1 cellular context compared by ENCODE assay signal in genomic region chr5:177454397-177455035, GRCh38.
A peak's percentile ranks its signal among the peaks of the same experiment; 100 is the strongest.
TF ChIP-seq lines count a peak whose summit lies in the region.

No MANE protein-coding gene starts in this region.

TF ChIP-seq in HepG2, 621 proteins besides CTCF, POLR2A, EP300 and RAD21 (continued from another document and continues in another):
- TF ChIP-seq ZNF512B (CRISPR knock-in tag; IDR thresholded peaks at IDR 0.05; ENCODE audit: borderline replicate concordance) (no peak), ZNF768 (CRISPR knock-in tag; IDR thresholded peaks at IDR 0.05) (0 out of 2 replicates have a peak, but pooled peaks have one; percentile 8), CBX1 (IDR thresholded peaks at IDR 0.05; ENCODE audit: low read depth) (no peak), RXRB (CRISPR knock-in tag; IDR thresholded peaks at IDR 0.05; ENCODE audit: borderline replicate concordance) (peak; percentile 57; the same call in 1 of the 2 replicates), ASH2L (IDR thresholded peaks at IDR 0.05; ENCODE audit: insufficient read length, low read depth, low read length) (peak; percentile 11), AGO2 (optimal IDR thresholded peaks at IDR 0.05; ENCODE audit: low read depth, low read length) (peak; percentile 10), CREM (IDR thresholded peaks at IDR 0.05) (peak; percentile 81), CREM (CRISPR knock-in tag; IDR thresholded peaks at IDR 0.05) (peak; percentile 61; the same call in 1 of the 2 replicates), ZNF550 (CRISPR knock-in tag; IDR thresholded peaks at IDR 0.05; ENCODE audit: borderline replicate concordance) (no peak), ATF3 (CRISPR knock-in tag; IDR thresholded peaks at IDR 0.05) (peak; percentile 91), ARID2 (CRISPR knock-in tag; IDR thresholded peaks at IDR 0.05; ENCODE audit: borderline replicate concordance) (no peak), RBM39 (IDR thresholded peaks at IDR 0.05; ENCODE audit: low read depth, low read length, poor library complexity, severe bottlenecking) (peak; percentile 85), SMARCC2 (IDR thresholded peaks at IDR 0.05) (peak; percentile 98; the same call in 1 of the 2 replicates), ZNF563 (CRISPR knock-in tag; IDR thresholded peaks at IDR 0.05) (peak; percentile 19; the same call in 1 of the 2 replicates), ZNF234 (CRISPR knock-in tag; conservative IDR thresholded peaks at IDR 0.05) (0 out of 2 replicates have a peak, but pooled peaks have one; percentile 49), JUN (CRISPR knock-in tag; IDR thresholded peaks at IDR 0.05) (peak; percentile 56; the same call in 1 of the 2 replicates), HMGXB4 (CRISPR knock-in tag; IDR thresholded peaks at IDR 0.05; ENCODE audit: borderline replicate concordance in 1 of 2, low read depth in 1 of 2) (peak; percentile 72 to 89; a peak in 3 of 4 replicates), CREB3 (CRISPR knock-in tag; IDR thresholded peaks at IDR 0.05) (no peak), NFAT5 (CRISPR knock-in tag; IDR thresholded peaks at IDR 0.05) (no peak), ZNF501 (CRISPR knock-in tag; IDR thresholded peaks at IDR 0.05) (peak; percentile 81), ZNF124 (CRISPR knock-in tag; IDR thresholded peaks at IDR 0.05) (peak; percentile 67; the same call in 1 of the 2 replicates), SSRP1 (CRISPR knock-in tag; IDR thresholded peaks at IDR 0.05) (no peak), PRDM15 (CRISPR knock-in tag; IDR thresholded peaks at IDR 0.05) (peak; percentile 35; the same call in 1 of the 2 replicates), SP2 (CRISPR knock-in tag; IDR thresholded peaks at IDR 0.05) (peak; percentile 40; the same call in 1 of the 2 replicates), MTA3 (CRISPR knock-in tag; IDR thresholded peaks at IDR 0.05) (no peak), MNT (IDR thresholded peaks at IDR 0.05) (0 out of 2 replicates have a peak, but pooled peaks have one; percentile 3), TAF15 (IDR thresholded peaks at IDR 0.05; ENCODE audit: low read depth, low read length, poor library complexity, severe bottlenecking) (peak; percentile 62), SRY (CRISPR knock-in tag; IDR thresholded peaks at IDR 0.05) (peak; percentile 7; the same call in 1 of the 2 replicates), HNRNPK (IDR thresholded peaks at IDR 0.05; ENCODE audit: low read depth, low read length, poor library complexity, severe bottlenecking) (peak; percentile 57), FOSL2 (CRISPR knock-in tag; IDR thresholded peaks at IDR 0.05) (peak; percentile 61), ZNF629 (CRISPR knock-in tag; conservative IDR thresholded peaks at IDR 0.05) (peak; percentile 27; the same call in 1 of the 2 replicates), ZNF484 (CRISPR knock-in tag; IDR thresholded peaks at IDR 0.05; ENCODE audit: borderline replicate concordance, low read depth) (no peak), GMEB1 (CRISPR knock-in tag; IDR thresholded peaks at IDR 0.05; ENCODE audit: borderline replicate concordance) (peak; percentile 40; the same call in 1 of the 2 replicates), HDAC1 (CRISPR knock-in tag; IDR thresholded peaks at IDR 0.05) (peak; percentile 63), SAP130 (CRISPR knock-in tag; IDR thresholded peaks at IDR 0.05; ENCODE audit: low read depth) (peak; percentile 75; the same call in 1 of the 2 replicates), ZMAT3 (CRISPR knock-in tag; conservative IDR thresholded peaks at IDR 0.05) (no peak), ZNF556 (CRISPR knock-in tag; IDR thresholded peaks at IDR 0.05; ENCODE audit: borderline replicate concordance) (no peak), PHB2 (IDR thresholded peaks at IDR 0.05; ENCODE audit: partially characterized antibody) (no peak), POLR2G (IDR thresholded peaks at IDR 0.05; ENCODE audit: low read depth, low read length) (0 out of 2 replicates have a peak, but pooled peaks have one; percentile 28), KDM2A (CRISPR knock-in tag; IDR thresholded peaks at IDR 0.05; ENCODE audit: borderline replicate concordance, low read depth) (peak; percentile 83)
